ENCODE assay signal across 16 cellular contexts in the genomic region with DNA sequence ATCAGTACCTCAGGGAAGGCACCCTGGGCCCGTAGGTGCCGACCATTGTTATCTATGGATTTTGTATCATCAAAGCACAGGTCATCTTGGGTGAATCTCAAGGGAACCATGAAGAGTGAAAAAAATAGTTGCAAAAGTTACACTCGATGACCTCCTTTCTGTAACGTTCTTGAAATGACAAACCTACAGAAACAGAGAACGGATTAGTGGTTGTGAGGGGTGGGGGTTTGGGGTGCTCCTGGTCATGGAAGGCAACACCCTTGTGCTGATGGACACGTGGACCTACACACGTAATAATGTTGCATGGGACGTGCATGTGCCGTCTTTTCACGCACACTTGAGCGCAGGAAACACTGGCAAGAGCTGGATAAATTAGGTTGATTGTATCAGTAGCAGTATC.
A peak's percentile ranks its signal among the peaks of the same experiment; 100 is the strongest.
DNase-seq lines count a peak whose midpoint lies in the region; ATAC-seq lines count a peak whose summit lies in the region.
"Had no signal": no experiment of that assay in that cellular context is flagged by ENCODE, and none has a peak within 500 bp of the region (broad histone marks: within the 10 kb centered on the region; RNA-seq: fewer than 3 reads in every experiment).

No MANE protein-coding gene starts in this region.

- no peaks in the 10 kb centered on the region for H3K9me3 Mint-ChIP-seq in stimulated activated effector memory CD8-positive, alpha-beta T cell treated with anti-CD3 and anti-CD28 coated beads, Interleukin-12 subunit alpha, Interleukin-12 subunit beta, amount 100 ng/mL, for 72 hours

- ATAC-seq in GM18858 (IDR thresholded peaks at IDR 0.05; ENCODE audit: unreplicated experiment), result peak; percentile 41
- ATAC-seq in GM21423 (IDR thresholded peaks at IDR 0.05; ENCODE audit: unreplicated experiment), result peak; percentile 48
- peak; percentile 55 for ATAC-seq in HG02981 (IDR thresholded peaks at IDR 0.05; ENCODE audit: unreplicated experiment)
- peak; percentile 52 for ATAC-seq in HG03571 (IDR thresholded peaks at IDR 0.05; ENCODE audit: unreplicated experiment)
- ATAC-seq in stimulated activated effector memory CD8-positive, alpha-beta T cell treated with anti-CD3 and anti-CD28 coated beads, Interleukin-12 subunit alpha, Interleukin-12 subunit beta, amount 100 ng/mL, for 72 hours, result no peak
- no peak for ATAC-seq in GM19324 (IDR thresholded peaks at IDR 0.05; ENCODE audit: low FRiP score, unreplicated experiment)

- DNase-seq in Kasumi-1 (lab: John Stamatoyannopoulos, UW), result no peak
- DNase-seq in stimulated activated effector memory CD8-positive, alpha-beta T cell treated with anti-CD3 and anti-CD28 coated beads, Interleukin-12 subunit alpha, Interleukin-12 subunit beta, amount 100 ng/mL, for 72 hours (ENCODE audit: low spot score in 2 of 2), result no peak
- no peak for DNase-seq in NCI-H2196 treated with DMSO at 0.1 percent for 48 hours (lab: John Stamatoyannopoulos, UW; ENCODE audit: unreplicated experiment)
- DNase-seq: activated CD4-positive, alpha-beta T cell treated with anti-CD3 and anti-CD28 coated beads for 4 hours; DMS53; esophagus squamous epithelium; left ventricle myocardium inferior; NCI-H1105 treated with DMSO at 0.1 percent for 48 hours; stimulated activated naive CD4-positive, alpha-beta T cell treated with Interleukin-2 at 50 U/mL for 16 hours; T-helper 2 cell had no signal

- H3K36me3 Mint-ChIP-seq in stimulated activated effector memory CD8-positive, alpha-beta T cell treated with anti-CD3 and anti-CD28 coated beads, Interleukin-12 subunit alpha, Interleukin-12 subunit beta, amount 100 ng/mL, for 72 hours, result no peaks in the 10 kb centered on the region
- H3K36me3 Mint-ChIP-seq: IgD-negative memory B cell had no signal

- H3K4me3 Mint-ChIP-seq in stimulated activated effector memory CD8-positive, alpha-beta T cell treated with anti-CD3 and anti-CD28 coated beads, Interleukin-12 subunit alpha, Interleukin-12 subunit beta, amount 100 ng/mL, for 72 hours, result no peak overlapping the region

- no peak overlapping the region for H3K27ac Mint-ChIP-seq in stimulated activated effector memory CD8-positive, alpha-beta T cell treated with anti-CD3 and anti-CD28 coated beads, Interleukin-12 subunit alpha, Interleukin-12 subunit beta, amount 100 ng/mL, for 72 hours

- H3K4me1 Mint-ChIP-seq in stimulated activated effector memory CD8-positive, alpha-beta T cell treated with anti-CD3 and anti-CD28 coated beads, Interleukin-12 subunit alpha, Interleukin-12 subunit beta, amount 100 ng/mL, for 72 hours, result no peaks in the 10 kb centered on the region

Comparison
In these comparisons a context has a peak if more than half of its experiments do, and no peak if none do; other contexts are left out.
1. ATAC-seq: peak in GM18858 (single experiment), GM21423 (single experiment), HG02981 (single experiment) and HG03571 (single experiment); none in stimulated activated effector memory CD8-positive, alpha-beta T cell treated with anti-CD3 and anti-CD28 coated beads, Interleukin-12 subunit alpha, Interleukin-12 subunit beta, amount 100 ng/mL, for 72 hours (single experiment) and GM19324 (single experiment).